22 cellular contexts compared by ENCODE assay signal in the genomic region with DNA sequence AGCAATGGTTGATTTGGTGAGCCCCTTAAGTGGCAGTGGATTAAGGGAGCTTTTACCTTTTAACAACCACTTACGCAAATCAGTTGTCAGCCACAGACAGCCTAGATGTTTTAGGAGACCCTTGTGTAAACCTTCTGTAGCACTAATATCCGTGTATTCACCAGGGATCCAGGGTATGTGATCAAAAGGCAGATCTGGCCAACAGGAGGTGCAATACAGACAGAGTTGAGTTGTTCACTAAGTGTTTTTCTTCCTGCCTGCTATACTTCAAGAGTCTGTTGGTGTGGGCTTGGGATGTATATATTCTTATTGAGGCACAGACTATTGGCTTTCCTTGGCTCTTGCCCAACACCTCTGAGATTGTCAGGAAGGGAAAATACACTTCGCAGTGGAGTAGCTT.
DNase-seq lines count a peak whose midpoint lies in the region; ATAC-seq and TF ChIP-seq lines count a peak whose summit lies in the region.
"Had no signal": no experiment of that assay in that cellular context is flagged by ENCODE, and none has a peak within 500 bp of the region (broad histone marks: within the 10 kb centered on the region; RNA-seq: fewer than 3 reads in every experiment).

No MANE protein-coding gene starts in this region.

- H3K4me3 ChIP-seq in epithelial cell of proximal tubule (ENCODE audit: low read depth, low read length) (no peak overlapping the region), esophagus muscularis mucosa (no peak overlapping the region)
- H3K4me3 ChIP-seq: BLaER1, heart right ventricle, lower lobe of right lung, upper lobe of left lung had no signal

- peaks cover 0 to 8% (median 0%) of the 10 kb centered on the region in 4 donors for H3K9me3 ChIP-seq in esophagus muscularis mucosa
- H3K9me3 ChIP-seq: BLaER1, lower lobe of right lung, upper lobe of left lung had no signal

- no peak for TF ChIP-seq EP300 in esophagus muscularis mucosa (IDR thresholded peaks at IDR 0.05)

- TF ChIP-seq POLR2A in esophagus muscularis mucosa (IDR thresholded peaks at IDR 0.05; ENCODE audit: low read depth): no peak

- H3K4me3 Mint-ChIP-seq in osteocyte (ENCODE audit: unreplicated experiment): no peak overlapping the region
- H3K4me3 Mint-ChIP-seq in stimulated activated memory B cell treated with anti-CD40 and anti-IgM and Interleukin-4, amounts not matched to agents 10 μg/mL and 1 μg/mL and 100 μg/mL, for 72 hours: no peak overlapping the region
- H3K4me3 Mint-ChIP-seq: activated T-helper 1 cell treated with anti-CD3 and anti-CD28 coated beads, Interleukin-12 subunit alpha, Interleukin-12 subunit beta, Interleukin-2, Interleukin-4 antibody, amounts not matched to agents 30 ng/mL and 10 ng/mL and 1 ng/mL, durations not matched to agents 14 hours and 24 hours and 36 hours; effector memory CD8-positive, alpha-beta T cell; T-cell had no signal

- no peaks in the 10 kb centered on the region for H3K27me3 Mint-ChIP-seq in osteocyte (ENCODE audit: unreplicated experiment)
- H3K27me3 Mint-ChIP-seq in stimulated activated memory B cell treated with anti-CD40 and anti-IgM and Interleukin-4, amounts not matched to agents 10 μg/mL and 1 μg/mL and 100 μg/mL, for 72 hours: no peaks in the 10 kb centered on the region
- H3K27me3 Mint-ChIP-seq: effector memory CD8-positive, alpha-beta T cell; T-cell had no signal

- H3K27ac Mint-ChIP-seq in osteocyte (ENCODE audit: unreplicated experiment): no peak overlapping the region
- H3K27ac Mint-ChIP-seq in stimulated activated memory B cell treated with anti-CD40 and anti-IgM and Interleukin-4, amounts not matched to agents 10 μg/mL and 1 μg/mL and 100 μg/mL, for 72 hours: no peak overlapping the region
- H3K27ac Mint-ChIP-seq: activated naive CD4-positive, alpha-beta T cell treated with anti-CD3 and anti-CD28 coated beads, Interleukin-2, amount 50 U/mL, for 72 hours; activated T-helper 1 cell treated with anti-CD3 and anti-CD28 coated beads, Interleukin-12 subunit alpha, Interleukin-12 subunit beta, Interleukin-2, Interleukin-4 antibody, amounts not matched to agents 30 ng/mL and 10 ng/mL and 1 ng/mL, durations not matched to agents 14 hours and 24 hours and 36 hours; effector memory CD8-positive, alpha-beta T cell; T-cell had no signal

- no peaks in the 10 kb centered on the region for H3K36me3 ChIP-seq in esophagus muscularis mucosa
- H3K36me3 ChIP-seq: BLaER1, heart right ventricle, lower lobe of right lung, upper lobe of left lung had no signal

- peaks cover 5% of the 10 kb centered on the region for H3K4me1 Mint-ChIP-seq in osteocyte (ENCODE audit: unreplicated experiment)
- H3K4me1 Mint-ChIP-seq in stimulated activated memory B cell treated with anti-CD40 and anti-IgM and Interleukin-4, amounts not matched to agents 10 μg/mL and 1 μg/mL and 100 μg/mL, for 72 hours: no peaks in the 10 kb centered on the region
- H3K4me1 Mint-ChIP-seq: T-cell had no signal

- intact Hi-C loops in head of caudate nucleus (cut with DNase I): no loop called here
- intact Hi-C loops in esophagus muscularis mucosa (cut with DNase I): no loop called here

- H3K27me3 ChIP-seq in esophagus muscularis mucosa: no peaks in the 10 kb centered on the region
- H3K27me3 ChIP-seq: BLaER1, upper lobe of left lung had no signal

- peak; percentile 2 for DNase-seq in NCI-H748 (lab: John Stamatoyannopoulos, UW; ENCODE audit: unreplicated experiment)
- DNase-seq in NCI-H748 treated with DMSO at 0.1 percent for 48 hours (lab: John Stamatoyannopoulos, UW): no peak
- peak; percentile 39 for DNase-seq in NCI-H526 treated with DMSO at 0.1 percent for 48 hours (lab: John Stamatoyannopoulos, UW)
- DNase-seq in epithelial cell of proximal tubule (ENCODE audit: low read depth): no peak
- DNase-seq in osteocyte (ENCODE audit: extremely low spot score, unreplicated experiment): no peak
- no peak for DNase-seq in head of caudate nucleus
- DNase-seq in esophagus muscularis mucosa (ENCODE audit: extremely low spot score): no peak
- DNase-seq: activated CD4-positive, alpha-beta T cell treated with anti-CD3 and anti-CD28 coated beads for 4 hours; effector memory CD8-positive, alpha-beta T cell; heart right ventricle; lower lobe of right lung; NCI-H1436 treated with DMSO at 0.1 percent for 48 hours; NK-92 treated with Interleukin-12 subunit alpha and Interleukin-12 subunit beta, amount 100 ng/mL, for 24 hours; occipital lobe; retina; stimulated activated CD4-positive, alpha-beta T cell treated with anti-CD3 and anti-CD28 coated beads, Interleukin-4, amount 100 ng/mL, for 4 hours; T-cell; upper lobe of left lung had no signal

- H3K27ac ChIP-seq in esophagus muscularis mucosa (replicated peaks in 1 of 4): no peak overlapping the region
- H3K27ac ChIP-seq: BLaER1, heart right ventricle, lower lobe of right lung, upper lobe of left lung had no signal

- WGBS in esophagus muscularis mucosa: 64% methylated on average over 3 of the region's 3 CpGs

- TF ChIP-seq CTCF in epithelial cell of proximal tubule (conservative IDR thresholded peaks at IDR 0.05; ENCODE audit: low read depth, low read length) (peak; percentile 30), osteocyte (IDR thresholded peaks at IDR 0.05) (peak; percentile 27), esophagus muscularis mucosa (IDR thresholded peaks at IDR 0.05) (no peak)

- H3K36me3 Mint-ChIP-seq in osteocyte (ENCODE audit: unreplicated experiment): no peaks in the 10 kb centered on the region
- no peaks in the 10 kb centered on the region for H3K36me3 Mint-ChIP-seq in stimulated activated memory B cell treated with anti-CD40 and anti-IgM and Interleukin-4, amounts not matched to agents 10 μg/mL and 1 μg/mL and 100 μg/mL, for 72 hours
- H3K36me3 Mint-ChIP-seq: T-cell had no signal

- no peak for ATAC-seq in stimulated activated memory B cell treated with anti-CD40 and anti-IgM and Interleukin-4, amounts not matched to agents 10 μg/mL and 1 μg/mL and 100 μg/mL, for 72 hours
- ATAC-seq: activated naive CD4-positive, alpha-beta T cell treated with anti-CD3 and anti-CD28 coated beads, Interleukin-2, amount 50 U/mL, for 72 hours; effector memory CD8-positive, alpha-beta T cell; heart right ventricle; lower lobe of right lung; T-cell had no signal

- H3K9me3 Mint-ChIP-seq in osteocyte (ENCODE audit: unreplicated experiment): peaks cover 3% of the 10 kb centered on the region
- peaks cover 3% of the 10 kb centered on the region for H3K9me3 Mint-ChIP-seq in stimulated activated memory B cell treated with anti-CD40 and anti-IgM and Interleukin-4, amounts not matched to agents 10 μg/mL and 1 μg/mL and 100 μg/mL, for 72 hours
- H3K9me3 Mint-ChIP-seq: activated T-helper 1 cell treated with anti-CD3 and anti-CD28 coated beads, Interleukin-12 subunit alpha, Interleukin-12 subunit beta, Interleukin-2, Interleukin-4 antibody, amounts not matched to agents 30 ng/mL and 10 ng/mL and 1 ng/mL, durations not matched to agents 14 hours and 24 hours and 36 hours had no signal

- peaks cover 0 to 7% (median 5%) of the 10 kb centered on the region in 4 donors for H3K4me1 ChIP-seq in esophagus muscularis mucosa
- H3K4me1 ChIP-seq: BLaER1, heart right ventricle, lower lobe of right lung, upper lobe of left lung had no signal

Comparison
In these comparisons a context has a peak if more than half of its experiments do, and no peak if none do; other contexts are left out.
1. DNase-seq: peak in NCI-H748 (single experiment) and NCI-H526 treated with DMSO at 0.1 percent for 48 hours (single experiment); none in NCI-H748 treated with DMSO at 0.1 percent for 48 hours (single experiment), epithelial cell of proximal tubule (single experiment), osteocyte (single experiment), head of caudate nucleus (0 of 42) and esophagus muscularis mucosa (single experiment).
2. CTCF ChIP-seq: peak in epithelial cell of proximal tubule (single experiment) and osteocyte (single experiment); none in esophagus muscularis mucosa (0 of 3).